23 cellular contexts compared by ENCODE assay signal in genomic region chr10:47278152-47278473, GRCh38. TPM values are rescaled to one million over a fixed set of nuclear protein-coding genes. Genes with fewer than 3 reads are reported as not detected.
"Had no signal": no experiment of that assay in that cellular context is flagged by ENCODE, and none has a peak within 500 bp of the region (broad histone marks: within the 10 kb centered on the region; RNA-seq: fewer than 3 reads in every experiment).

No MANE protein-coding gene starts in this region.

- H3K27me3 ChIP-seq: gastroesophageal sphincter, right lobe of liver had no signal

- H3K4me1 ChIP-seq: esophagus muscularis mucosa, gastroesophageal sphincter, psoas muscle, right lobe of liver, stomach had no signal

- H3K27ac ChIP-seq: esophagus muscularis mucosa, gastroesophageal sphincter, heart left ventricle, left ventricle myocardium inferior, psoas muscle, right lobe of liver, stomach had no signal

- H3K36me3 Mint-ChIP-seq: naive B cell, type B pancreatic cell had no signal

- H3K4me3 Mint-ChIP-seq: activated T-cell treated with anti-CD3 and anti-CD28 coated beads, Interleukin-2, amount 50 U/mL, for 4 hours; dendritic cell treated with granulocyte-macrophage colony-stimulating factor and Interleukin-4, amounts not matched to agents 40 ng/mL and 50 ng/mL, for 4 days; naive B cell; neural crest cell; type B pancreatic cell had no signal

- H3K4me2 ChIP-seq: smooth muscle cell had no signal

- H3K4me1 Mint-ChIP-seq: neural crest cell had no signal

- ATAC-seq: gastroesophageal sphincter had no signal

- H3K9me3 Mint-ChIP-seq: activated T-cell treated with anti-CD3 and anti-CD28 coated beads, Interleukin-2, amount 50 U/mL, for 4 hours; type B pancreatic cell had no signal

- DNase-seq: activated CD4-positive, CD25-positive, alpha-beta regulatory T cell treated with anti-CD3 and anti-CD28 coated beads, Interleukin-2, amount 50 U/mL, for 72 hours; cerebellar nuclear complex; heart left ventricle; left ventricle myocardium inferior; naive B cell; psoas muscle; right lobe of liver; stimulated activated CD4-positive, alpha-beta T cell treated with anti-CD3 and anti-CD28 coated beads, Interleukin-4, amount 100 ng/mL, for 1 hour; stomach had no signal

- H3K27ac Mint-ChIP-seq: dendritic cell treated with granulocyte-macrophage colony-stimulating factor and Interleukin-4, amounts not matched to agents 40 ng/mL and 50 ng/mL, for 4 days; naive B cell; type B pancreatic cell had no signal

- H3K36me3 ChIP-seq: esophagus muscularis mucosa, gastroesophageal sphincter, heart left ventricle, left ventricle myocardium inferior, right lobe of liver, stomach had no signal

- H3K4me3 ChIP-seq: esophagus muscularis mucosa, gastroesophageal sphincter, heart left ventricle, left ventricle myocardium inferior, psoas muscle, right lobe of liver, smooth muscle cell, stomach had no signal

- H3K9me3 ChIP-seq: psoas muscle had no signal

RNA-seq across cellular contexts. Expression of gene GDF10, which starts 21.9 kb away (rescaled TPM):
- total RNA-seq: bronchial epithelial cell; endothelial cell of umbilical vein; kidney epithelial cell; mammary epithelial cell; right lobe of liver; T-helper 1 cell treated with Interleukin-12 subunit alpha and Interleukin-12 subunit beta and Interleukin-4 antibody, amounts not matched to agents 30 ng/mL and 1 ng/mL, for 36 hours had no signal
- polyA plus RNA-seq: endothelial cell of umbilical vein, mammary epithelial cell had no signal

RNA-seq across cellular contexts. Expression of gene GDF2, which starts 44.1 kb away (rescaled TPM):
- total RNA-seq: activated T-cell treated with anti-CD3 and anti-CD28 coated beads, Interleukin-2, amount 50 U/mL, for 4 hours; bronchial epithelial cell; endothelial cell of umbilical vein; esophagus muscularis mucosa; gastroesophageal sphincter; heart left ventricle; kidney epithelial cell; left ventricle myocardium inferior; mammary epithelial cell; neural crest cell; osteoblast; psoas muscle; smooth muscle cell; stomach; T-helper 1 cell treated with Interleukin-12 subunit alpha and Interleukin-12 subunit beta and Interleukin-4 antibody, amounts not matched to agents 30 ng/mL and 1 ng/mL, for 36 hours; temporal lobe had no signal
- polyA plus RNA-seq: endothelial cell of umbilical vein, heart left ventricle, mammary epithelial cell, psoas muscle, smooth muscle cell, stomach had no signal
